Comparison of ENCODE assay signal across 11 cellular contexts in the genomic region with DNA sequence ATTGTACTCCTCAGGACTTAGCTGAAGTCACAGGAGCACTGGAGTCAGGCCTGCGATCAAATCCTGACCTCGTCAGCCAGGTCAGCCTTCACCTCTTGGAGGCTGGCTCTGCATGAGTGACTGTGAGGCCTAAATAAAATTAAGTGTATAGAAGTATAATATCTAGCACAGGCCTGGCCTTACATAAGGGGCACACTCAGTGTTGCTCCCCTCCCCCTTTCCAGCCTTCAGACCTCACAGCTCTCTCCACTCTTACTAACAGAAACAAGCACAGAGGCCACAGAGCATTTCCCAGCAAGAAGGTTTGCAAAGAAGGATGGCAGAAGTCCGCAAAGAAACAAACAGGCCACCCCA.
A peak's percentile ranks its signal among the peaks of the same experiment; 100 is the strongest.
DNase-seq lines count a peak whose midpoint lies in the region; ATAC-seq and TF ChIP-seq lines count a peak whose summit lies in the region.
"Had no signal": no experiment of that assay in that cellular context is flagged by ENCODE, and none has a peak within 500 bp of the region (broad histone marks: within the 10 kb centered on the region; RNA-seq: fewer than 3 reads in every experiment).

No MANE protein-coding gene starts in this region.

- H3K27ac ChIP-seq in IMR-90 (ENCODE audit: insufficient read depth, low read length), result peak overlapping the region; percentile 79

- H3K9me1 ChIP-seq in IMR-90 (ENCODE audit: insufficient read depth, low read length), result peaks cover 44% of the 10 kb centered on the region

- H4K91ac ChIP-seq in IMR-90 (ENCODE audit: insufficient read depth, low read depth, low read length), result peak overlapping the region; percentile 90

- H3K9me3 ChIP-seq in IMR-90 (ENCODE audit: control insufficient read depth, insufficient read depth, low read length), result no peaks in the 10 kb centered on the region

- H3K4me2 ChIP-seq in IMR-90 (ENCODE audit: low read depth, low read length), result peak overlapping the region; percentile 38

- peak overlapping the region; percentile 44; the same call in 1 of the 2 replicates for H3K23ac ChIP-seq in IMR-90 (ENCODE audit: low read depth, low read length)

- peaks cover 69% of the 10 kb centered on the region for H3K4me1 Mint-ChIP-seq in T-helper 2 cell treated with Interferon-gamma antibody and Interleukin-4, amounts not matched to agents 5 μg/mL and 100 μg/mL, for 36 hours (ENCODE audit: low read depth)
- peaks cover 93% of the 10 kb centered on the region for H3K4me1 Mint-ChIP-seq in dendritic cell treated with granulocyte-macrophage colony-stimulating factor and Interleukin-4, amounts not matched to agents 40 ng/mL and 50 ng/mL, for 4 days (ENCODE audit: low read depth)
- peaks cover 54% of the 10 kb centered on the region for H3K4me1 Mint-ChIP-seq in stimulated activated memory B cell treated with anti-CD40 and anti-IgM and Interleukin-4, amounts not matched to agents 10 μg/mL and 1 μg/mL and 100 μg/mL, for 72 hours

- H3K4me1 ChIP-seq in IMR-90 (ENCODE audit: control insufficient read depth, insufficient read depth, low read length), result peaks cover 16% of the 10 kb centered on the region

- H4K8ac ChIP-seq in IMR-90 (ENCODE audit: low read depth in 2 of 2, low read length in 2 of 2), result peak overlapping the region; percentile 48 to 75

- dilution Hi-C loops in IMR-90 (cut with HindIII; ENCODE audit: low sequenced_read_pairs, unreplicated experiment), result no loop called here

- peak overlapping the region; percentile 14 for H3K18ac ChIP-seq in IMR-90 (ENCODE audit: low read depth, low read length)

- no peaks in the 10 kb centered on the region for H3K27me3 Mint-ChIP-seq in T-helper 2 cell treated with Interferon-gamma antibody and Interleukin-4, amounts not matched to agents 5 μg/mL and 100 μg/mL, for 36 hours (ENCODE audit: low read depth)
- no peaks in the 10 kb centered on the region for H3K27me3 Mint-ChIP-seq in dendritic cell treated with granulocyte-macrophage colony-stimulating factor and Interleukin-4, amounts not matched to agents 40 ng/mL and 50 ng/mL, for 4 days
- H3K27me3 Mint-ChIP-seq in stimulated activated memory B cell treated with anti-CD40 and anti-IgM and Interleukin-4, amounts not matched to agents 10 μg/mL and 1 μg/mL and 100 μg/mL, for 72 hours, result peaks cover 15% of the 10 kb centered on the region

- H3K9ac ChIP-seq in IMR-90 (ENCODE audit: low read depth, low read length), result peak overlapping the region; percentile 33

- H3K9me3 Mint-ChIP-seq in T-helper 2 cell treated with Interferon-gamma antibody and Interleukin-4, amounts not matched to agents 5 μg/mL and 100 μg/mL, for 36 hours, result no peaks in the 10 kb centered on the region
- no peaks in the 10 kb centered on the region for H3K9me3 Mint-ChIP-seq in dendritic cell treated with granulocyte-macrophage colony-stimulating factor and Interleukin-4, amounts not matched to agents 40 ng/mL and 50 ng/mL, for 4 days
- H3K9me3 Mint-ChIP-seq in stimulated activated memory B cell treated with anti-CD40 and anti-IgM and Interleukin-4, amounts not matched to agents 10 μg/mL and 1 μg/mL and 100 μg/mL, for 72 hours, result peaks cover 3% of the 10 kb centered on the region

- DNase-seq in T-helper 2 cell treated with Interferon-gamma antibody and Interleukin-4, amounts not matched to agents 5 μg/mL and 100 μg/mL, for 36 hours (ENCODE audit: low spot score), result no peak
- DNase-seq in T-helper 2 cell, result no peak
- no peak for DNase-seq in IMR-90
- DNase-seq in dedifferentiated amniotic fluid mesenchymal stem cell (ENCODE audit: extremely low spot score), result no peak
- DNase-seq: 8988T; activated CD4-positive, CD25-positive, alpha-beta regulatory T cell; NCI-H2029 had no signal

- H3K27ac Mint-ChIP-seq in T-helper 2 cell treated with Interferon-gamma antibody and Interleukin-4, amounts not matched to agents 5 μg/mL and 100 μg/mL, for 36 hours, result peak overlapping the region; percentile 91
- H3K27ac Mint-ChIP-seq in dendritic cell treated with granulocyte-macrophage colony-stimulating factor and Interleukin-4, amounts not matched to agents 40 ng/mL and 50 ng/mL, for 4 days, result peak overlapping the region; percentile 79
- H3K27ac Mint-ChIP-seq in stimulated activated memory B cell treated with anti-CD40 and anti-IgM and Interleukin-4, amounts not matched to agents 10 μg/mL and 1 μg/mL and 100 μg/mL, for 72 hours, result peak overlapping the region; percentile 92

- H2BK20ac ChIP-seq in IMR-90 (ENCODE audit: low read depth, low read length), result peak overlapping the region; percentile 27

- H2BK15ac ChIP-seq in IMR-90 (ENCODE audit: low read depth, low read length), result 0 out of 3 replicates have a peak overlapping the region, but pooled peaks have one; percentile 12

- CTCF ChIA-PET in IMR-90 (lab: Yijun Ruan, JAX), result interaction anchor here (1.6 kb wide), 1 partner anchor 181 kb away, joined by 5 read pairs; no protein-coding TSS in a partner anchor

- peaks cover 69 to 96% of the 10 kb centered on the region in 2 experiments for H3K79me1 ChIP-seq in IMR-90 (ENCODE audit: low read depth in 1 of 2, low read length in 2 of 2)

- peaks cover 6% of the 10 kb centered on the region; the same call in 1 of the 2 replicates for H3K36me3 ChIP-seq in IMR-90 (ENCODE audit: control insufficient read depth, insufficient read depth, low read length)

- TF ChIP-seq CTCF in IMR-90 (conservative IDR thresholded peaks at IDR 0.05; ENCODE audit: low read depth, low read length), result no peak

- WGBS in IMR-90 (ENCODE audit: extremely low coverage in 2 of 2, insufficient read length in 1 of 2), 2 experiments, result no CpG with 5 or more reads among the region's 3 CpGs

- no peak overlapping the region for H3K4me3 ChIP-seq in IMR-90 (ENCODE audit: insufficient read depth, low read depth, low read length)

- no peaks in the 10 kb centered on the region for H3K27me3 ChIP-seq in IMR-90 (ENCODE audit: control insufficient read depth, insufficient read depth, low read length)

- H4K5ac ChIP-seq in IMR-90 (ENCODE audit: low read depth, low read length), result peak overlapping the region; percentile 72

- peak overlapping the region; percentile 74 for H3K14ac ChIP-seq in IMR-90 (replicated peaks; ENCODE audit: low read depth, low read length)

- peak overlapping the region; percentile 81 for H3K4me3 Mint-ChIP-seq in T-helper 2 cell treated with Interferon-gamma antibody and Interleukin-4, amounts not matched to agents 5 μg/mL and 100 μg/mL, for 36 hours
- H3K4me3 Mint-ChIP-seq in dendritic cell treated with granulocyte-macrophage colony-stimulating factor and Interleukin-4, amounts not matched to agents 40 ng/mL and 50 ng/mL, for 4 days, result peak overlapping the region; percentile 30
- peak overlapping the region; percentile 60 for H3K4me3 Mint-ChIP-seq in stimulated activated memory B cell treated with anti-CD40 and anti-IgM and Interleukin-4, amounts not matched to agents 10 μg/mL and 1 μg/mL and 100 μg/mL, for 72 hours

- no peak for TF ChIP-seq POLR2A in IMR-90 (IDR thresholded peaks at IDR 0.05; ENCODE audit: low read depth, low read length)

- H3K4ac ChIP-seq in IMR-90 (ENCODE audit: low read depth, low read length), result peak overlapping the region; percentile 84

- H3K56ac ChIP-seq in IMR-90 (ENCODE audit: extremely low read depth, insufficient read depth, low read length), result peak overlapping the region; percentile 66

- H3K36me3 Mint-ChIP-seq in T-helper 2 cell treated with Interferon-gamma antibody and Interleukin-4, amounts not matched to agents 5 μg/mL and 100 μg/mL, for 36 hours (ENCODE audit: low read depth), result peaks cover 17% of the 10 kb centered on the region
- peaks cover 39% of the 10 kb centered on the region for H3K36me3 Mint-ChIP-seq in dendritic cell treated with granulocyte-macrophage colony-stimulating factor and Interleukin-4, amounts not matched to agents 40 ng/mL and 50 ng/mL, for 4 days (ENCODE audit: low read depth)
- peaks cover 3% of the 10 kb centered on the region for H3K36me3 Mint-ChIP-seq in stimulated activated memory B cell treated with anti-CD40 and anti-IgM and Interleukin-4, amounts not matched to agents 10 μg/mL and 1 μg/mL and 100 μg/mL, for 72 hours

- peak overlapping the region; percentile 52 for H2AFZ ChIP-seq in IMR-90 (replicated peaks; ENCODE audit: low read length, poor library complexity)

- intact Hi-C loops in IMR-90 (cut with micrococcal nuclease), result no loop called here
- intact Hi-C loops in dendritic cell treated with granulocyte-macrophage colony-stimulating factor and Interleukin-4, amounts not matched to agents 40 ng/mL and 50 ng/mL, for 4 days (cut with micrococcal nuclease), result loop anchor here (5.0 kb wide), 4 partner anchors 40 to 180 kb away; a partner anchor contains a TSS

- no peak overlapping the region for H2AK9ac ChIP-seq in IMR-90 (replicated peaks; ENCODE audit: low read depth, low read length, poor library complexity)

- H2BK120ac ChIP-seq in IMR-90 (ENCODE audit: low read depth, low read length), result peak overlapping the region; percentile 66

- no peak for TF ChIP-seq RAD21 in IMR-90 (IDR thresholded peaks at IDR 0.05; ENCODE audit: low read length)

- ATAC-seq in IMR-90 (ENCODE audit: low read depth) (peak; percentile 47), HG03196 (IDR thresholded peaks at IDR 0.05; ENCODE audit: unreplicated experiment) (no peak), GM21515 (IDR thresholded peaks at IDR 0.05; ENCODE audit: unreplicated experiment) (no peak)
- ATAC-seq in stimulated activated memory B cell treated with anti-CD40 and anti-IgM and Interleukin-4, amounts not matched to agents 10 μg/mL and 1 μg/mL and 100 μg/mL, for 72 hours, result no peak

- H2BK5ac ChIP-seq in IMR-90 (ENCODE audit: low read depth, low read length, poor library complexity, severe bottlenecking), result peak overlapping the region; percentile 83

- H2AK5ac ChIP-seq in IMR-90 (ENCODE audit: low read depth, low read length), result peak overlapping the region; percentile 41

- peaks cover 17% of the 10 kb centered on the region; the same call in 1 of the 2 replicates for H4K20me1 ChIP-seq in IMR-90 (ENCODE audit: insufficient read depth, low read length)

- POLR2A ChIA-PET in IMR-90 (lab: Charles Lee; ENCODE audit: unreplicated experiment), result no interaction called here

- no TSS peak for BruUV-seq in IMR-90 (replicated peaks; lab: Mats Ljungman, UMichigan)

- in situ Hi-C loops in IMR-90 (cut with MboI; ENCODE audit: low sequenced_read_pairs), result no loop called here

TF ChIP-seq in IMR-90, 13 proteins besides CTCF, POLR2A, EP300 and RAD21 (continues in another document):
- TF ChIP-seq SMC3 (IDR thresholded peaks at IDR 0.05; ENCODE audit: low read depth, low read length), result no peak
- TF ChIP-seq CEBPB (IDR thresholded peaks at IDR 0.05; ENCODE audit: low read depth, low read length), result no peak
- no peak for TF ChIP-seq MAFK (IDR thresholded peaks at IDR 0.05; ENCODE audit: low read depth, low read length)
- no peak for TF ChIP-seq FOS (IDR thresholded peaks at IDR 0.05; ENCODE audit: low read depth, low read length)
- no peak for TF ChIP-seq MXI1 (IDR thresholded peaks at IDR 0.05; ENCODE audit: borderline replicate concordance, low read depth, low read length)
- no peak for TF ChIP-seq MAZ (IDR thresholded peaks at IDR 0.05; ENCODE audit: borderline replicate concordance, low read depth, low read length)
- TF ChIP-seq RFX5 (IDR thresholded peaks at IDR 0.05; ENCODE audit: low read depth, low read length), result no peak
- no peak for TF ChIP-seq CHD1 (IDR thresholded peaks at IDR 0.05; ENCODE audit: low read depth, low read length)
- no peak for TF ChIP-seq BHLHE40 (IDR thresholded peaks at IDR 0.05; ENCODE audit: low read depth, low read length)
- no peak for TF ChIP-seq NFE2L2 (IDR thresholded peaks at IDR 0.05; ENCODE audit: low read depth, low read length)

Comparison
In these comparisons a context has a peak if more than half of its experiments do, and no peak if none do; other contexts are left out.
1. H3K4me3 Mint-ChIP-seq: peak in every context shown above with its lines; median percentile 81 in T-helper 2 cell treated with Interferon-gamma antibody and Interleukin-4, amounts not matched to agents 5 μg/mL and 100 μg/mL, for 36 hours; 60 in stimulated activated memory B cell treated with anti-CD40 and anti-IgM and Interleukin-4, amounts not matched to agents 10 μg/mL and 1 μg/mL and 100 μg/mL, for 72 hours; 30 in dendritic cell treated with granulocyte-macrophage colony-stimulating factor and Interleukin-4, amounts not matched to agents 40 ng/mL and 50 ng/mL, for 4 days.